Comparison of ENCODE assay signal across 8 cellular contexts in the genomic region with DNA sequence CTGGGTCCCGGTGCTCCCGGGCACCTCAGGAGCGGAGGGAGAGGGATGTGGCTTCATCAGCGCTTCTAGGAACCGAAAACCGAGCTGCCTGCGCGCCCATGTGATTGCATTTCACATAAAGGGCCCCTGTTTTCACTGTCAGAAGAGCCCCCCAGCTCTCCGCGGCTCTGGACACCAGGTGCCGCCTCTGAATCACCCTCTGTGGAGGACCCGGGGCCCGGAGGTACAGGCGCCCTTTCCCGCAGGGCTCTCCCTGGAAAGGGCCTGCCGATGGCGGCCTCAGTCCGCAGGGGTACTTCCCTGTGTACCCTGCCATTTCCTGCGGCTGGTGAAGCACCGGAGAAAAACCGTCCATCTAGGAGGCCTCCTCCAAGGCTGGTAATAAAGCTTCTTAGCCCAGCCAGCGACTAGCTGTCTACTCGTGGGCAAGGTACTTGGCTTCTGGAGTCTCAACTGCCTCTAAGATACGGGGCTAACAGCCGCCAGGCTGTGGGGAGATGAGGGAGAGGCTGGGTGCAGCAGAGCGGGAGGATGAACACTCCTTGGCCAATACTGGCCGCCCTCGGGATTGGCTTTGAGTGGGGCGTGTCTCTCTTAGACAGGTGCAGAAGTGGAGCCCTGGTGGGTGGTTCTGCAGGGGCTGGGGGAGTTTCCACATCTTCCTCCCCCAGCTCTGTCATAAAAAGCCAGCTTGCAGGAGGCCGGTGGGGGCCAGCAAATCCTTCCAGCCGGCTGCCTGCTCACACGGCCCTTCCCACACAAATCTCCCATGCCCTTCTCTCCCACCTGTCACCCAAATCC. TPM values are rescaled to one million over a fixed set of nuclear protein-coding genes. Genes with fewer than 3 reads are reported as not detected.
DNase-seq lines count a peak whose midpoint lies in the region; ATAC-seq, FAIRE-seq and TF ChIP-seq lines count a peak whose summit lies in the region.

No MANE protein-coding gene starts in this region.

- FAIRE-seq in frontal cortex (lab: Jason Lieb, UNC): no peak

- peaks cover 65% of the 10 kb centered on the region for H3K79me2 ChIP-seq in SU-DHL-6 (ENCODE audit: insufficient read depth, low read length)

- no peak for TF ChIP-seq POLR2A in uterus (IDR thresholded peaks at IDR 0.05)

- no peaks in the 10 kb centered on the region for H3K9me2 ChIP-seq in SU-DHL-6 (replicated peaks; ENCODE audit: insufficient read depth, low read length)

- H3K9ac ChIP-seq in SU-DHL-6 (ENCODE audit: low read length): peak overlapping the region; percentile 94

- peak overlapping the region; percentile 72 for H3K4me3 ChIP-seq in SU-DHL-6 (ENCODE audit: insufficient read depth, low read length, poor library complexity, severe bottlenecking)
- peak overlapping the region; percentile 35 to 48 for H3K4me3 ChIP-seq in uterus

- intact Hi-C loops in uterus (cut with DNase I; ENCODE audit: low total_unique reads): loop anchor here (10.0 kb wide), 1 partner anchor 88 kb away; no protein-coding TSS in a partner anchor

- H3K27ac ChIP-seq in SU-DHL-6 (ENCODE audit: low read depth, low read length) (peak overlapping the region; percentile 85), uterus (peak overlapping the region; percentile 2 to 71)

- no peaks in the 10 kb centered on the region for H3K27me3 ChIP-seq in SU-DHL-6 (ENCODE audit: low read length)
- peaks cover 5 to 7% of the 10 kb centered on the region in 2 donors for H3K27me3 ChIP-seq in uterus

- peaks cover 0 to 17% of the 10 kb centered on the region in 2 donors for H3K4me1 ChIP-seq in uterus

- peak; percentile 27 for DNase-seq in NCI-H510A treated with DMSO at 0.1 percent for 48 hours (lab: John Stamatoyannopoulos, UW)
- no peak for DNase-seq in NCI-H510A (lab: John Stamatoyannopoulos, UW)
- DNase-seq in cerebellar cortex (ENCODE audit: low spot score): peak; percentile 60
- DNase-seq in natural killer cell treated with Interleukin-12 subunit alpha and Interleukin-12 subunit beta and Interleukin-15 and Interleukin-18, amount 100 ng/mL, for 72 hours (ENCODE audit: low spot score): peak; percentile 73
- no peak for DNase-seq in uterus
- no peak for DNase-seq in frontal cortex (ENCODE audit: low spot score in 2 of 2)

- peaks cover 6% of the 10 kb centered on the region for H3K36me3 ChIP-seq in SU-DHL-6 (ENCODE audit: low read length)
- H3K36me3 ChIP-seq in uterus: no peaks in the 10 kb centered on the region

- peaks cover 30% of the 10 kb centered on the region for H3F3A ChIP-seq in SU-DHL-6 (ENCODE audit: insufficient read depth)

- peak overlapping the region; percentile 98 for H3K4me3 Mint-ChIP-seq in natural killer cell treated with Interleukin-12 subunit alpha and Interleukin-12 subunit beta and Interleukin-15 and Interleukin-18, amount 100 ng/mL, for 72 hours

- peak in 1 of 2 donors; percentile 8 for ATAC-seq in natural killer cell treated with Interleukin-12 subunit alpha and Interleukin-12 subunit beta and Interleukin-15 and Interleukin-18, amount 100 ng/mL, for 72 hours
- no peak for ATAC-seq in HG03039 (IDR thresholded peaks at IDR 0.05; ENCODE audit: unreplicated experiment)

- H3K9me3 ChIP-seq in SU-DHL-6 (ENCODE audit: insufficient read depth, low read length) (no peaks in the 10 kb centered on the region), uterus (no peaks in the 10 kb centered on the region)

- no peak overlapping the region for H2AFZ ChIP-seq in SU-DHL-6 (ENCODE audit: low read depth, low read length, severe bottlenecking)

- peaks cover under 1% of the 10 kb centered on the region; the same call in 1 of the 2 replicates for H4K20me1 ChIP-seq in SU-DHL-6 (ENCODE audit: low read depth, low read length)

- TF ChIP-seq CTCF in SU-DHL-6 (IDR thresholded peaks at IDR 0.05; ENCODE audit: insufficient read depth, low read length, poor library complexity, severe bottlenecking) (no peak), uterus (IDR thresholded peaks at IDR 0.05) (no peak)

- peaks cover 60 to 68% of the 10 kb centered on the region in 2 donors for H3K4me1 Mint-ChIP-seq in natural killer cell treated with Interleukin-12 subunit alpha and Interleukin-12 subunit beta and Interleukin-15 and Interleukin-18, amount 100 ng/mL, for 72 hours (ENCODE audit: low read depth in 2 of 2)

- no peaks in the 10 kb centered on the region for H3K9me3 Mint-ChIP-seq in natural killer cell treated with Interleukin-12 subunit alpha and Interleukin-12 subunit beta and Interleukin-15 and Interleukin-18, amount 100 ng/mL, for 72 hours

- peaks cover 9% of the 10 kb centered on the region for H3K36me3 Mint-ChIP-seq in natural killer cell treated with Interleukin-12 subunit alpha and Interleukin-12 subunit beta and Interleukin-15 and Interleukin-18, amount 100 ng/mL, for 72 hours

- peak overlapping the region; percentile 90 for H3K27ac Mint-ChIP-seq in natural killer cell treated with Interleukin-12 subunit alpha and Interleukin-12 subunit beta and Interleukin-15 and Interleukin-18, amount 100 ng/mL, for 72 hours

- no peaks in the 10 kb centered on the region for H3K27me3 Mint-ChIP-seq in natural killer cell treated with Interleukin-12 subunit alpha and Interleukin-12 subunit beta and Interleukin-15 and Interleukin-18, amount 100 ng/mL, for 72 hours

- peak overlapping the region; percentile 88 for H3K4me2 ChIP-seq in SU-DHL-6 (ENCODE audit: low read depth, low read length, poor library complexity, severe bottlenecking)

RNA-seq across cellular contexts. Expression of gene PPP1R16B, which starts 1.6 kb away (rescaled TPM):
- total RNA-seq in natural killer cell treated with Interleukin-12 subunit alpha and Interleukin-12 subunit beta and Interleukin-15 and Interleukin-18, amount 100 ng/mL, for 72 hours: 100 to 1,000 TPM in 1 of 2 donors, 10 to 100 TPM in 1; 74.6 to 119 TPM
- total RNA-seq in uterus (10 to 100 TPM in 3 of 4 donors, 1 to 10 TPM in 1; 7.6 to 15.8 (median 12.5) TPM), frontal cortex (10.6 TPM)

RNA-seq across cellular contexts. Expression of gene ACTR5, which starts 58.8 kb away (rescaled TPM):
- total RNA-seq in natural killer cell treated with Interleukin-12 subunit alpha and Interleukin-12 subunit beta and Interleukin-15 and Interleukin-18, amount 100 ng/mL, for 72 hours: 10 to 100 TPM in 1 of 2 donors, 1 to 10 TPM in 1; 9.6 to 13.8 TPM
- total RNA-seq in uterus (10 to 100 TPM in 3 of 4 donors, 1 to 10 TPM in 1; 3.8 to 12.4 (median 11.7) TPM), frontal cortex (9.8 TPM)

Comparison
In these comparisons a context has a peak if more than half of its experiments do, and no peak if none do; other contexts are left out.
1. DNase-seq: peak in NCI-H510A treated with DMSO at 0.1 percent for 48 hours (single experiment), cerebellar cortex (single experiment) and natural killer cell treated with Interleukin-12 subunit alpha and Interleukin-12 subunit beta and Interleukin-15 and Interleukin-18, amount 100 ng/mL, for 72 hours (single experiment); none in NCI-H510A (single experiment), uterus (0 of 2) and frontal cortex (0 of 2).